In genomic region chr14:30484976-30485375, GRCh38 we compare ENCODE assay signal across 22 cellular contexts.
A peak's percentile ranks its signal among the peaks of the same experiment; 100 is the strongest.
DNase-seq lines count a peak whose midpoint lies in the region; ATAC-seq and TF ChIP-seq lines count a peak whose summit lies in the region.
"Had no signal": no experiment of that assay in that cellular context is flagged by ENCODE, and none has a peak within 500 bp of the region (broad histone marks: within the 10 kb centered on the region; RNA-seq: fewer than 3 reads in every experiment).

No MANE protein-coding gene starts in this region.

- H3K36me3 Mint-ChIP-seq in H9 (ENCODE audit: insufficient read depth in 1 of 3, low read depth in 3 of 3): peaks cover 8 to 15% (median 13%) of the 10 kb centered on the region in 3 experiments
- H3K36me3 Mint-ChIP-seq in WTC11: peaks cover 17% of the 10 kb centered on the region
- H3K36me3 Mint-ChIP-seq: CD4-positive, CD25-positive, alpha-beta regulatory T cell had no signal

- H4K5ac ChIP-seq in H9 (ENCODE audit: insufficient read length, low read depth, low read length): no peak overlapping the region

- POLR2A ChIA-PET in WTC11 (lab: Charles Lee): interaction anchor here (0.5 kb wide), 1 partner anchor 680 kb away, joined by 3 read pairs; no protein-coding TSS in a partner anchor

- H3K27ac ChIP-seq in H9 (ENCODE audit: insufficient read length, low read depth, low read length): no peak overlapping the region
- H3K27ac ChIP-seq in iPS-18a (ENCODE audit: low read length): no peak overlapping the region
- no peak overlapping the region for H3K27ac ChIP-seq in thyroid gland
- no peak overlapping the region for H3K27ac ChIP-seq in colonic mucosa
- H3K27ac ChIP-seq: BLaER1, PC-9, SJCRH30 had no signal

- H3K4me1 Mint-ChIP-seq in H9 (peaks cover 22 to 29% of the 10 kb centered on the region in 2 experiments), WTC11 (peaks cover 42% of the 10 kb centered on the region)
- H3K4me1 Mint-ChIP-seq: CD4-positive, CD25-positive, alpha-beta regulatory T cell had no signal

- H3K9me3 ChIP-seq in H9 (ENCODE audit: control insufficient read depth, low read depth, low read length): no peaks in the 10 kb centered on the region
- peaks cover 4% of the 10 kb centered on the region for H3K9me3 ChIP-seq in iPS-18a (ENCODE audit: control insufficient read depth, low read depth, low read length)
- no peaks in the 10 kb centered on the region for H3K9me3 ChIP-seq in thyroid gland
- no peaks in the 10 kb centered on the region for H3K9me3 ChIP-seq in colonic mucosa
- H3K9me3 ChIP-seq: BLaER1, HAP-1, SJCRH30 had no signal

- no CpG with 5 or more reads among the region's 1 CpG for WGBS in H9 (ENCODE audit: extremely low coverage, insufficient read length, low lambda C conversion rate)
- WGBS in thyroid gland, 2 donors: 48 to 65% methylated on average over 1 of the region's 1 CpG

- no peak for TF ChIP-seq CTCF in H9 (conservative IDR thresholded peaks at IDR 0.05)
- no peak for TF ChIP-seq CTCF in WTC11 (IDR thresholded peaks at IDR 0.05)
- TF ChIP-seq CTCF in thyroid gland (IDR thresholded peaks at IDR 0.05): no peak
- no peak for TF ChIP-seq CTCF in colonic mucosa (IDR thresholded peaks at IDR 0.05)

- H3K9me3 Mint-ChIP-seq in H9 (peaks cover 20 to 21% of the 10 kb centered on the region in 2 experiments), WTC11 (peaks cover 20% of the 10 kb centered on the region)

- no peak for TF ChIP-seq POLR2A in thyroid gland (IDR thresholded peaks at IDR 0.05)

- H2BK12ac ChIP-seq in H9 (ENCODE audit: insufficient read length, low read depth, low read length): no peak overlapping the region

- H3K4me3 Mint-ChIP-seq in H9 (peak overlapping the region in 1 of 2 experiments; percentile 26; a peak in 1 of 5 replicates), WTC11 (no peak overlapping the region)
- H3K4me3 Mint-ChIP-seq: CD4-positive, CD25-positive, alpha-beta regulatory T cell had no signal

- no peaks in the 10 kb centered on the region for H3K23me2 ChIP-seq in H9 (ENCODE audit: insufficient read length, low read depth, low read length, poor library complexity, severe bottlenecking)

- H2BK5ac ChIP-seq in H9 (ENCODE audit: insufficient read length, low read length): no peak overlapping the region

- H3K4ac ChIP-seq in H9 (ENCODE audit: low read depth, low read length): no peak overlapping the region

- CTCF ChIA-PET in WTC11 (lab: Charles Lee): interaction anchor here (2.0 kb wide), 1 partner anchor 214 kb away, joined by 4 read pairs; no protein-coding TSS in a partner anchor

- H3K27me3 ChIP-seq in H9 (ENCODE audit: insufficient read depth, low read length) (no peaks in the 10 kb centered on the region), iPS-18a (ENCODE audit: control insufficient read depth, insufficient read depth, low read length) (no peaks in the 10 kb centered on the region), thyroid gland (no peaks in the 10 kb centered on the region), colonic mucosa (no peaks in the 10 kb centered on the region)
- H3K27me3 ChIP-seq: BLaER1, SJCRH30 had no signal

- no peaks in the 10 kb centered on the region for H3K79me1 ChIP-seq in H9 (ENCODE audit: insufficient read depth, low read depth, low read length, poor library complexity, severe bottlenecking)

- ATAC-seq in WTC11: peak; percentile 96
- ATAC-seq: Right ventricle myocardium inferior had no signal

- no peak overlapping the region for H4K8ac ChIP-seq in H9 (replicated peaks; ENCODE audit: insufficient read length, low read depth, low read length)

- peaks cover 4% of the 10 kb centered on the region; the same call in 1 of the 2 replicates for H3K4me1 ChIP-seq in H9 (ENCODE audit: insufficient read depth, low read length)
- peaks cover 27% of the 10 kb centered on the region for H3K4me1 ChIP-seq in iPS-18a (ENCODE audit: control insufficient read depth, low read depth, low read length)
- H3K4me1 ChIP-seq in thyroid gland: peaks cover 0 to 4% of the 10 kb centered on the region in 2 donors
- no peaks in the 10 kb centered on the region for H3K4me1 ChIP-seq in colonic mucosa
- H3K4me1 ChIP-seq: BLaER1, HAP-1, SJCRH30 had no signal

- peak overlapping the region in 2 of 3 experiments; percentile 65 to 84; a peak in 3 of 7 replicates for H3K27ac Mint-ChIP-seq in H9
- H3K27ac Mint-ChIP-seq in WTC11: peak overlapping the region; percentile 57
- H3K27ac Mint-ChIP-seq: CD4-positive, CD25-positive, alpha-beta regulatory T cell had no signal

- H2AFZ ChIP-seq in H9 (ENCODE audit: low read length): no peak overlapping the region
- H2AFZ ChIP-seq: PC-9 had no signal

- no peak overlapping the region for H3T11ph ChIP-seq in H9 (ENCODE audit: low read length)

- no peak overlapping the region for H3K56ac ChIP-seq in H9 (ENCODE audit: insufficient read length, low read depth, low read length)

- intact Hi-C loops in thyroid gland (cut with DNase I): no loop called here
- intact Hi-C loops in colonic mucosa (cut with DNase I): no loop called here

- H3K23ac ChIP-seq in H9 (ENCODE audit: insufficient read length, low read depth, low read length): no peak overlapping the region

- no peaks in the 10 kb centered on the region for H3K36me3 ChIP-seq in iPS-18a (ENCODE audit: control insufficient read depth, low read depth, low read length)
- H3K36me3 ChIP-seq in thyroid gland: no peaks in the 10 kb centered on the region
- H3K36me3 ChIP-seq in colonic mucosa: no peaks in the 10 kb centered on the region
- H3K36me3 ChIP-seq: BLaER1, HAP-1, SJCRH30 had no signal

- H2BK120ac ChIP-seq in H9 (ENCODE audit: low read depth, low read length, poor library complexity, severe bottlenecking): no peak overlapping the region

- H2BK15ac ChIP-seq in H9 (ENCODE audit: low read depth, low read length): no peak overlapping the region

- H4K20me1 ChIP-seq in H9 (ENCODE audit: control insufficient read depth, insufficient read depth, insufficient read length): no peaks in the 10 kb centered on the region
- H4K20me1 ChIP-seq: BLaER1 had no signal

- H3K79me2 ChIP-seq in H9 (ENCODE audit: insufficient read depth, low read length): no peaks in the 10 kb centered on the region

- no peak overlapping the region for H3K14ac ChIP-seq in H9 (ENCODE audit: insufficient read depth, low read length)

- no peak overlapping the region for H3K18ac ChIP-seq in H9 (ENCODE audit: insufficient read length, low read depth, low read length)

- no peak overlapping the region for H3K4me2 ChIP-seq in H9 (ENCODE audit: insufficient read depth, insufficient read length, low read length)
- H3K4me2 ChIP-seq: BLaER1, PC-9 had no signal

- no peaks in the 10 kb centered on the region for H3K27me3 Mint-ChIP-seq in H9 (ENCODE audit: low read depth)
- no peaks in the 10 kb centered on the region for H3K27me3 Mint-ChIP-seq in WTC11 (ENCODE audit: low read depth)

- H3K4me3 ChIP-seq in iPS-18a (ENCODE audit: low read length) (peak overlapping the region; percentile 27), thyroid gland (replicated peaks in 1 of 3) (no peak overlapping the region), colonic mucosa (no peak overlapping the region)
- H3K4me3 ChIP-seq: BLaER1, HAP-1, PC-9, SJCRH30 had no signal

- no peak overlapping the region for H2AK5ac ChIP-seq in H9 (ENCODE audit: insufficient read length, low read length)

- H2BK20ac ChIP-seq in H9 (ENCODE audit: low read depth, low read length, poor library complexity, severe bottlenecking): no peak overlapping the region

- peak; percentile 29 for DNase-seq in H9
- peak; percentile 12 for DNase-seq in WTC11 (ENCODE audit: low spot score)
- peak; percentile 39 to 53 for DNase-seq in thyroid gland
- DNase-seq in NCI-H2029 treated with DMSO at 0.1 percent for 48 hours (lab: John Stamatoyannopoulos, UW): no peak
- no peak for DNase-seq in NCI-H510A (lab: John Stamatoyannopoulos, UW)
- no peak for DNase-seq in colonic mucosa
- DNase-seq: CD4-positive, CD25-positive, alpha-beta regulatory T cell; DMS153; DND-41; NCI-H1092; NCI-H1417 treated with DMSO at 0.1 percent for 48 hours; NCI-H1694 treated with DMSO at 0.1 percent for 48 hours; NCI-H2081 treated with DMSO at 0.1 percent for 48 hours; NCI-H524 treated with DMSO at 0.1 percent for 48 hours; NCI-H774; NK-92 treated with Interleukin-12 subunit alpha and Interleukin-12 subunit beta, amount 100 ng/mL, for 24 hours; PC-9; SJCRH30 had no signal

- H4K91ac ChIP-seq in H9 (ENCODE audit: insufficient read length, low read depth, low read length): no peak overlapping the region

- no peak overlapping the region for H3K9ac ChIP-seq in H9 (ENCODE audit: extremely low read depth, insufficient read length, low read length)
- H3K9ac ChIP-seq in iPS-18a (ENCODE audit: low read length): peak overlapping the region; percentile 49
- no peak overlapping the region for H3K9ac ChIP-seq in colonic mucosa (ENCODE audit: low read depth in 2 of 2, low read length in 2 of 2)
- H3K9ac ChIP-seq: BLaER1 had no signal

TF ChIP-seq in WTC11, 78 proteins besides CTCF, POLR2A, EP300 and RAD21:
- TF ChIP-seq JAZF1 (CRISPR knock-in tag; IDR thresholded peaks at IDR 0.05) (no peak), SOX15 (CRISPR knock-in tag; IDR thresholded peaks at IDR 0.05) (no peak), MXD4 (CRISPR knock-in tag; IDR thresholded peaks at IDR 0.05; ENCODE audit: borderline replicate concordance) (no peak)
- TF ChIP-seq, protein P1, sequence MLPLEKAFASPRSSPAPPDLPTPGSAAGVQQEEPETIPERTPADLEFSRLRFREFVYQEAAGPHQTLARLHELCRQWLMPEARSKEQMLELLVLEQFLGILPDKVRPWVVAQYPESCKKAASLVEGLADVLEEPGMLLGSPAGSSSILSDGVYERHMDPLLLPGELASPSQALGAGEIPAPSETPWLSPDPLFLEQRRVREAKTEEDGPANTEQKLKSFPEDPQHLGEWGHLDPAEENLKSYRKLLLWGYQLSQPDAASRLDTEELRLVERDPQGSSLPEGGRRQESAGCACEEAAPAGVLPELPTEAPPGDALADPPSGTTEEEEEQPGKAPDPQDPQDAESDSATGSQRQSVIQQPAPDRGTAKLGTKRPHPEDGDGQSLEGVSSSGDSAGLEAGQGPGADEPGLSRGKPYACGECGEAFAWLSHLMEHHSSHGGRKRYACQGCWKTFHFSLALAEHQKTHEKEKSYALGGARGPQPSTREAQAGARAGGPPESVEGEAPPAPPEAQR (CRISPR knock-in tag; IDR thresholded peaks at IDR 0.05): 0 out of 2 replicates have a peak, but pooled peaks have one; percentile 44

Comparison
In these comparisons a context has a peak if more than half of its experiments do, and no peak if none do; other contexts are left out.
1. DNase-seq: peak in H9 (single experiment), WTC11 (single experiment) and thyroid gland (2 of 2); none in NCI-H2029 treated with DMSO at 0.1 percent for 48 hours (single experiment), NCI-H510A (single experiment) and colonic mucosa (single experiment).